Comparison of ENCODE assay signal across 8 cellular contexts in genomic region chr10:124917168-124917938, GRCh38. TPM values are rescaled to one million over a fixed set of nuclear protein-coding genes. Genes with fewer than 3 reads are reported as not detected.
A peak's percentile ranks its signal among the peaks of the same experiment; 100 is the strongest.
DNase-seq lines count a peak whose midpoint lies in the region; ATAC-seq, FAIRE-seq and TF ChIP-seq lines count a peak whose summit lies in the region.

No MANE protein-coding gene starts in this region.

- peak overlapping the region; percentile 92 for H3K4me3 ChIP-seq in CD8-positive, alpha-beta T cell (ENCODE audit: low read depth, low read length)
- peak overlapping the region; percentile 81 to 90 (median 88) for H3K4me3 ChIP-seq in breast epithelium
- H3K4me3 ChIP-seq in keratinocyte (ENCODE audit: control insufficient read depth in 2 of 3, extremely low read depth in 1 of 3, insufficient read depth in 2 of 3, low read depth in 1 of 3, low read length in 3 of 3) = peak overlapping the region; percentile 88 to 100 (median 94)

- H3K4me2 ChIP-seq in keratinocyte (ENCODE audit: control insufficient read depth, extremely low read depth, insufficient read depth, low read depth, low read length) = peak overlapping the region; percentile 98

- no peaks in the 10 kb centered on the region for H3K9me3 Mint-ChIP-seq in CD8-positive, alpha-beta T cell

- peak overlapping the region; percentile 99 for H3K27ac ChIP-seq in CD8-positive, alpha-beta T cell (ENCODE audit: low read depth, low read length)
- H3K27ac ChIP-seq in breast epithelium (peak overlapping the region; percentile 97 to 99), keratinocyte (ENCODE audit: control insufficient read depth, insufficient read depth, low read length) (peak overlapping the region; percentile 95)

- peak; percentile 4 for ATAC-seq in CD8-positive, alpha-beta T cell
- ATAC-seq in GM19438 (IDR thresholded peaks at IDR 0.05; ENCODE audit: low read depth, unreplicated experiment) (peak; percentile 25), T-helper 17 cell (no peak)

- H3K27ac Mint-ChIP-seq in CD8-positive, alpha-beta T cell = peak overlapping the region; percentile 96
- peak overlapping the region; percentile 90 for H3K27ac Mint-ChIP-seq in T-helper 17 cell

- no peak for TF ChIP-seq CTCF in CD8-positive, alpha-beta T cell (IDR thresholded peaks at IDR 0.05)
- TF ChIP-seq CTCF in breast epithelium (IDR thresholded peaks at IDR 0.05) = no peak
- TF ChIP-seq CTCF in keratinocyte (optimal IDR thresholded peaks at IDR 0.05 in 1 of 3, IDR thresholded peaks at IDR 0.05 in 1 of 3, conservative IDR thresholded peaks at IDR 0.05 in 1 of 3; ENCODE audit: extremely low read depth in 1 of 3, insufficient read depth in 2 of 3, low read length in 3 of 3) = no peak

- no peaks in the 10 kb centered on the region for H3K27me3 ChIP-seq in CD8-positive, alpha-beta T cell (ENCODE audit: insufficient read depth, low read length)
- H3K27me3 ChIP-seq in breast epithelium (no peaks in the 10 kb centered on the region), keratinocyte (ENCODE audit: control insufficient read depth, extremely low read depth, insufficient read depth, low read length) (no peaks in the 10 kb centered on the region)

- CTCF ChIA-PET in CD8-positive, alpha-beta T cell (lab: Charles Lee) = no interaction called here

- H2AFZ ChIP-seq in keratinocyte (ENCODE audit: control insufficient read depth, low read length) = peak overlapping the region; percentile 88

- H3K4me1 Mint-ChIP-seq in CD8-positive, alpha-beta T cell (ENCODE audit: low read depth) = peaks cover 40% of the 10 kb centered on the region
- H3K4me1 Mint-ChIP-seq in T-helper 17 cell = peaks cover 30% of the 10 kb centered on the region

- POLR2A ChIA-PET in CD8-positive, alpha-beta T cell (lab: Charles Lee) = interaction anchor here (0.6 to 2.6 kb wide), 4 partner anchors 9 to 802 kb away, joined by 3 to 9 read pairs (median 3); partner anchors contain the start of genes EDRF1 and EEF1AKMT2

- dilution Hi-C loops in keratinocyte (cut with MboI; ENCODE audit: extremely low pct_ligation_motif_present, low sequenced_read_pairs) = no loop called here

- H3K36me3 Mint-ChIP-seq in CD8-positive, alpha-beta T cell = peaks cover 11% of the 10 kb centered on the region
- peaks cover 2% of the 10 kb centered on the region for H3K36me3 Mint-ChIP-seq in T-helper 17 cell (ENCODE audit: low read depth)

- peak; percentile 3 to 55 (median 30) for DNase-seq in CD8-positive, alpha-beta T cell
- peak; percentile 62 for DNase-seq in HK-2 (ENCODE audit: unreplicated experiment)
- peak in 1 of 3 donors; percentile 9 for DNase-seq in T-helper 17 cell
- DNase-seq in breast epithelium (ENCODE audit: low spot score in 2 of 2) = peak; percentile 56 to 66
- DNase-seq in keratinocyte (ENCODE audit: low read depth, low spot score) = no peak
- DNase-seq in stimulated activated CD4-positive, alpha-beta T cell treated with anti-CD3 and anti-CD28 coated beads, Interleukin-12 subunit alpha, Interleukin-12 subunit beta, amount 100 ng/mL, for 4 hours = peak; percentile 34
- no peak for DNase-seq in GOT3 (lab: John Stamatoyannopoulos, UW)

- intact Hi-C loops in CD8-positive, alpha-beta T cell (cut with DNase I, micrococcal nuclease) = loop anchor here (2.0 to 10.0 kb wide), 14 partner anchors 55 to 1963 kb away; partner anchors contain the start of genes EDRF1 (in 2 of the 2), FAM53B (in 2 of the 2), OAT (in 2 of the 2) and ACADSB (in 1 of the 2)
- intact Hi-C loops in breast epithelium (cut with DNase I; ENCODE audit: low total_unique reads) = no loop called here

- H3K27me3 Mint-ChIP-seq in CD8-positive, alpha-beta T cell (ENCODE audit: low read depth) = peaks cover 2% of the 10 kb centered on the region
- H3K27me3 Mint-ChIP-seq in T-helper 17 cell = peaks cover 2% of the 10 kb centered on the region

- no peak for TF ChIP-seq POLR2A in breast epithelium (IDR thresholded peaks at IDR 0.05)

- peak overlapping the region; percentile 96 for H3K4me3 Mint-ChIP-seq in CD8-positive, alpha-beta T cell
- H3K4me3 Mint-ChIP-seq in T-helper 17 cell = peak overlapping the region; percentile 94

- H4K20me1 ChIP-seq in keratinocyte (ENCODE audit: control insufficient read depth, extremely low read depth, insufficient read depth, low read length) = peaks cover 8% of the 10 kb centered on the region

- no peaks in the 10 kb centered on the region for H3K9me1 ChIP-seq in keratinocyte (ENCODE audit: control insufficient read depth, extremely low read depth, insufficient read depth, low read length)

- peaks cover 26% of the 10 kb centered on the region for H3K4me1 ChIP-seq in CD8-positive, alpha-beta T cell (ENCODE audit: insufficient read depth, low read length)
- H3K4me1 ChIP-seq in breast epithelium (no peaks in the 10 kb centered on the region), keratinocyte (ENCODE audit: control insufficient read depth, extremely low read depth, insufficient read depth, low read length) (peaks cover 20% of the 10 kb centered on the region)

- no peaks in the 10 kb centered on the region for H3K36me3 ChIP-seq in CD8-positive, alpha-beta T cell (ENCODE audit: insufficient read depth, low read length)
- no peaks in the 10 kb centered on the region for H3K36me3 ChIP-seq in breast epithelium
- no peaks in the 10 kb centered on the region for H3K36me3 ChIP-seq in keratinocyte (ENCODE audit: control insufficient read depth in 2 of 2, extremely low read depth in 1 of 2, insufficient read depth in 2 of 2, low read length in 2 of 2)

- H3K9ac ChIP-seq in keratinocyte (ENCODE audit: control insufficient read depth, extremely low read depth, insufficient read depth, low read length) = peak overlapping the region; percentile 88

- peaks cover 48% of the 10 kb centered on the region for H3K79me2 ChIP-seq in keratinocyte (ENCODE audit: control insufficient read depth, insufficient read depth, low read length)

- no peak for FAIRE-seq in keratinocyte (lab: Jason Lieb, UNC)

- no peaks in the 10 kb centered on the region for H3K9me3 ChIP-seq in CD8-positive, alpha-beta T cell (ENCODE audit: low read length)
- H3K9me3 ChIP-seq in T-helper 17 cell (ENCODE audit: control insufficient read depth, low read length, poor library complexity, severe bottlenecking) (no peaks in the 10 kb centered on the region), breast epithelium (no peaks in the 10 kb centered on the region), keratinocyte (ENCODE audit: control insufficient read depth, low read depth, low read length) (no peaks in the 10 kb centered on the region)

RNA-seq across cellular contexts. Expression of gene ZRANB1, which starts 24.6 kb away (rescaled TPM):
- 10 to 100 TPM; 28.5 to 31.6 TPM for total RNA-seq in CD8-positive, alpha-beta T cell
- total RNA-seq in T-helper 17 cell (10 to 100 TPM; 19.4 to 21.3 TPM), breast epithelium (10 to 100 TPM; 32.4 to 37.4 (median 35.1) TPM)
- polyA plus RNA-seq in keratinocyte = 6.9 to 9.3 TPM (median 7.4 TPM) in 3 replicates
- polyA plus RNA-seq in keratinocyte (2011; ENCODE audit: low read depth) = 16.7 TPM
- 5.8 and 9.3 TPM in 2 replicates for polyA plus RNA-seq in keratinocyte (2011; cell fraction: cytosol; rRNA removed)
- polyA plus RNA-seq in keratinocyte (2011; cell fraction: nucleus; rRNA removed) = 8.4 and 10.4 TPM in 2 replicates
- 5.0 and 14.5 TPM in 2 replicates for polyA plus RNA-seq in keratinocyte (2012; ENCODE audit: low replicate concordance)
- polyA minus RNA-seq in keratinocyte = 5.7 to 12.6 TPM (median 9.5 TPM) in 3 replicates
- polyA minus RNA-seq in keratinocyte (2011; cell fraction: cytosol; rRNA and poly(A)+ RNA removed) = 12.9 TPM
- 7.1 and 13.2 TPM in 2 replicates for polyA minus RNA-seq in keratinocyte (2011; cell fraction: nucleus; rRNA and poly(A)+ RNA removed)

Comparison
In these comparisons a context has a peak if more than half of its experiments do, and no peak if none do; other contexts are left out.
1. DNase-seq: peak in CD8-positive, alpha-beta T cell (7 of 7), HK-2 (single experiment), breast epithelium (2 of 2) and stimulated activated CD4-positive, alpha-beta T cell treated with anti-CD3 and anti-CD28 coated beads, Interleukin-12 subunit alpha, Interleukin-12 subunit beta, amount 100 ng/mL, for 4 hours (single experiment); none in keratinocyte (single experiment) and GOT3 (single experiment).
2. Peak in every context shown above with its lines, with median percentiles within 50 percentile points of each other: H3K27ac ChIP-seq and H3K4me3 ChIP-seq.